In the genomic region with DNA sequence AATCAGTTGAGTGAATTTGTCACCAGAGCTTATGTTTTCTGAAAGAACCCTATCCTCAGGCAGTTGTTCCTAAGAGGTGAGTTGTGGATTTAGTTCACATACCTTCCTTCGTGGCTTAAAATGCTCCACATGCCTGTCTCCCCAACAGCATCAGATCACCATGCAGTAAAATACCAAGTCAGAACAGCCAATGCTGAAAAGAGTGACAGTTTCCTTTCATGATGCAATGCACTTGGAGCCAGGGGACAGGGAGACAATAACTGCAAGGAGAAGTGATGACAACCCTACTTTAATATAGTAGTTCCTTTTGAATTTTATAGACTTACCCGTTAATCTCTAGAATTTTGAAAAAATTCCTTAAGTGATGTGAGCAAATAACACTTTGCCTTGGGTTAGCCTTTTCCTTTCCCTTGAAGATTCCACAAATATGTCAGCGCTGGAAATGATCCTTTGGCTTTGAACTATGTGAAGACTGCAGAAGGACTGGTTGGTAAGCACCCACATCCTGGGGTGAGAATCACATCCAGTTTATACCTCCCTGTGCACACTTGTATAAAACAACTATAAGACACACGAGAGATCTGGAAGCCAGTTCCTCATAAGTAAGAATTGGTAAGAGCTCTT, we compare ENCODE assay signal across 11 cellular contexts.
DNase-seq lines count a peak whose midpoint lies in the region; ATAC-seq and TF ChIP-seq lines count a peak whose summit lies in the region.
"Had no signal": no experiment of that assay in that cellular context is flagged by ENCODE, and none has a peak within 500 bp of the region (broad histone marks: within the 10 kb centered on the region; RNA-seq: fewer than 3 reads in every experiment).

No MANE protein-coding gene starts in this region.

- no peaks in the 10 kb centered on the region for H3K4me1 Mint-ChIP-seq in stimulated activated naive CD8-positive, alpha-beta T cell treated with anti-CD3 and anti-CD28 coated beads, Interleukin-15, amount 100 ng/mL, for 72 hours
- peaks cover 11 to 14% of the 10 kb centered on the region in 2 donors for H3K4me1 Mint-ChIP-seq in natural killer cell

- no peaks in the 10 kb centered on the region for H3K36me3 ChIP-seq in A673 (ENCODE audit: insufficient read depth, low read length, poor library complexity, severe bottlenecking)
- H3K36me3 ChIP-seq: BE2C had no signal

- H3K27me3 ChIP-seq in A673 (replicated peaks; ENCODE audit: insufficient read depth, low read depth, low read length, poor library complexity) = no peaks in the 10 kb centered on the region
- H3K27me3 ChIP-seq: BE2C had no signal

- H3K9me3 Mint-ChIP-seq in stimulated activated naive CD8-positive, alpha-beta T cell treated with anti-CD3 and anti-CD28 coated beads, Interleukin-15, amount 100 ng/mL, for 72 hours = no peaks in the 10 kb centered on the region
- H3K9me3 Mint-ChIP-seq in natural killer cell = no peaks in the 10 kb centered on the region

- no peaks in the 10 kb centered on the region for H3K36me3 Mint-ChIP-seq in natural killer cell

- intact Hi-C loops in natural killer cell (cut with micrococcal nuclease) (no loop called here), A673 (cut with micrococcal nuclease; ENCODE audit: unreplicated experiment) (no loop called here)

- no peak overlapping the region for H3K4me3 Mint-ChIP-seq in stimulated activated naive CD8-positive, alpha-beta T cell treated with anti-CD3 and anti-CD28 coated beads, Interleukin-15, amount 100 ng/mL, for 72 hours
- H3K4me3 Mint-ChIP-seq in natural killer cell = no peak overlapping the region

- no peak overlapping the region for H3K27ac ChIP-seq in A673 (ENCODE audit: low read depth, low read length, poor library complexity, severe bottlenecking)

- peak overlapping the region in 1 of 2 donors; percentile 67 for H3K27ac Mint-ChIP-seq in stimulated activated naive CD8-positive, alpha-beta T cell treated with anti-CD3 and anti-CD28 coated beads, Interleukin-15, amount 100 ng/mL, for 72 hours
- H3K27ac Mint-ChIP-seq in natural killer cell = peak overlapping the region; percentile 33 to 39

- no peaks in the 10 kb centered on the region for H3K9me3 ChIP-seq in A673 (ENCODE audit: low read depth, low read length, poor library complexity, severe bottlenecking)
- H3K9me3 ChIP-seq: BE2C had no signal

- POLR2A ChIA-PET in A673 (lab: Charles Lee; ENCODE audit: low non-redundant PET) = interaction anchor here (0.6 kb wide), 1 partner anchor 10 kb away, joined by 5 read pairs; no protein-coding TSS in a partner anchor

- H3K4me1 ChIP-seq in A673 (ENCODE audit: insufficient read depth, low read length, poor library complexity, severe bottlenecking) = no peaks in the 10 kb centered on the region

- TF ChIP-seq CTCF in choroid plexus epithelial cell (conservative IDR thresholded peaks at IDR 0.05; ENCODE audit: low read depth, low read length) (no peak), natural killer cell (IDR thresholded peaks at IDR 0.05) (no peak), A673 (conservative IDR thresholded peaks at IDR 0.05; ENCODE audit: low read depth, low read length) (no peak)

- ATAC-seq in stimulated activated naive CD8-positive, alpha-beta T cell treated with anti-CD3 and anti-CD28 coated beads, Interleukin-15, amount 100 ng/mL, for 72 hours = peak; percentile 45
- no peak for ATAC-seq in stimulated activated naive CD8-positive, alpha-beta T cell treated with anti-CD3 and anti-CD28 coated beads, Interleukin-15, Interleukin-2, amounts not matched to agents 100 U/mL and 50 U/mL, for 24 hours
- ATAC-seq in natural killer cell (peak in 1 of 3 donors; percentile 28), GM19035 (IDR thresholded peaks at IDR 0.05; ENCODE audit: unreplicated experiment) (no peak)

- BruUV-seq in A673 (replicated peaks; lab: Mats Ljungman, UMichigan) = no TSS peak

- no peak for DNase-seq in stimulated activated naive CD8-positive, alpha-beta T cell treated with anti-CD3 and anti-CD28 coated beads, Interleukin-15, amount 100 ng/mL, for 72 hours
- DNase-seq in stimulated activated naive CD8-positive, alpha-beta T cell treated with anti-CD3 and anti-CD28 coated beads, Interleukin-15, Interleukin-2, amounts not matched to agents 100 U/mL and 50 U/mL, for 24 hours = no peak
- DNase-seq in choroid plexus epithelial cell (ENCODE audit: low read depth) (peak; percentile 34), natural killer cell (no peak), NCI-H2029 treated with DMSO at 0.1 percent for 48 hours (lab: John Stamatoyannopoulos, UW) (no peak), NCI-H524 (lab: John Stamatoyannopoulos, UW) (no peak), A673 (ENCODE audit: low spot score) (no peak)
- DNase-seq: BE2C, erythroblast, NCI-H69 had no signal

- CTCF ChIA-PET in A673 (lab: Charles Lee) = no interaction called here

- H3K27me3 Mint-ChIP-seq in stimulated activated naive CD8-positive, alpha-beta T cell treated with anti-CD3 and anti-CD28 coated beads, Interleukin-15, amount 100 ng/mL, for 72 hours = no peaks in the 10 kb centered on the region
- H3K27me3 Mint-ChIP-seq in natural killer cell (ENCODE audit: low read depth in 2 of 2) = no peaks in the 10 kb centered on the region

- no peak overlapping the region for H3K4me3 ChIP-seq in choroid plexus epithelial cell (ENCODE audit: low read depth, low read length)
- no peak overlapping the region for H3K4me3 ChIP-seq in A673 (ENCODE audit: low read depth, low read length, poor library complexity, severe bottlenecking)
